ENCODE assay signal across 1 cellular context in genomic region chr12:50928392-50928791, GRCh38.
TF ChIP-seq lines count a peak whose summit lies in the region.

No MANE protein-coding gene starts in this region.

TF ChIP-seq in HepG2, 621 proteins besides CTCF, POLR2A, EP300 and RAD21 (continued from another document):
- TF ChIP-seq ZNF318 (CRISPR knock-in tag; IDR thresholded peaks at IDR 0.05), result no peak
- TF ChIP-seq ZNF547 (CRISPR knock-in tag; IDR thresholded peaks at IDR 0.05), result no peak
